In the genomic region with DNA sequence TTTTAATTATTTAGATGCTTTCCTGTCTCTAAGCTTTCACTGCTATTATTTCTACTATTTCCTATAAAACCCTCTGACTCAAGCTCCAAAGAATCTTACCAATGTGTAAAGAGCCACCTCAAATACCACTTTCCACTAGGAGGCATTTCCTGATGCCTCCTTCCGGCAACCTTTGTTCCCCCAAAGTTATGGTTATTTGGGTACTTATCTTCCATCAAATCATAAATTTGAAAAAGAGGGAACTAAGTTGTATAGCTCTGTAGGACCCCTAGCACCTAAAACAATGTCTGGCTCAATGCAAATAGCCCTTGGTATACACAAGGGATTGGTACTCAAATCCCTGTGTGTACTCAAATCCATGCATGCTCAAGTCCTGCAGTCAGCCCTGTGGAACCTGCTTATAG, we compare ENCODE assay signal across 12 cellular contexts.
A peak's percentile ranks its signal among the peaks of the same experiment; 100 is the strongest.
DNase-seq lines count a peak whose midpoint lies in the region; ATAC-seq and TF ChIP-seq lines count a peak whose summit lies in the region.
"Had no signal": no experiment of that assay in that cellular context is flagged by ENCODE, and none has a peak within 500 bp of the region (broad histone marks: within the 10 kb centered on the region; RNA-seq: fewer than 3 reads in every experiment).

No MANE protein-coding gene starts in this region.

- H3K4me2 ChIP-seq in mesenchymal stem cell (ENCODE audit: low read length, poor library complexity, severe bottlenecking): no peak overlapping the region

- no peak overlapping the region for H4K8ac ChIP-seq in mesenchymal stem cell (ENCODE audit: low read length)

- TF ChIP-seq CTCF in cardiac fibroblast (IDR thresholded peaks at IDR 0.05; ENCODE audit: low read depth, low read length): no peak
- no peak for TF ChIP-seq CTCF in lower lobe of right lung (IDR thresholded peaks at IDR 0.05)

- H2AFZ ChIP-seq in mesenchymal stem cell (ENCODE audit: low read depth, low read length): no peak overlapping the region

- peak overlapping the region; percentile 92 for H3K27ac ChIP-seq in mesenchymal stem cell (ENCODE audit: low read length, poor library complexity, severe bottlenecking)
- no peak overlapping the region for H3K27ac ChIP-seq in lower lobe of right lung

- H2BK5ac ChIP-seq in mesenchymal stem cell (ENCODE audit: low read depth, low read length, poor library complexity, severe bottlenecking): no peak overlapping the region

- DNase-seq in Daoy (ENCODE audit: low read depth): peak; percentile 54
- peak; percentile 67 for DNase-seq in LHCN-M2 (ENCODE audit: low read depth)
- peak; percentile 31 to 63 for DNase-seq in cardiac fibroblast (ENCODE audit: low read depth in 2 of 2)
- DNase-seq in mesenchymal stem cell: peak; percentile 28
- DNase-seq in stimulated activated CD4-positive, alpha-beta T cell treated with anti-CD3 and anti-CD28 coated beads, Interleukin-15, amount 100 ng/mL, for 24 hours: no peak
- no peak for DNase-seq in hippocampal formation (lab: John Stamatoyannopoulos, UW)
- no peak for DNase-seq in NCI-H1694 treated with DMSO at 0.1 percent for 48 hours (lab: John Stamatoyannopoulos, UW)
- no peak for DNase-seq in lower lobe of right lung
- DNase-seq: amniotic stem cell, NCI-H2081, small intestine had no signal

- H2BK120ac ChIP-seq in mesenchymal stem cell (ENCODE audit: low read depth, low read length): no peak overlapping the region

- H3K36me3 ChIP-seq in mesenchymal stem cell (ENCODE audit: control insufficient read depth in 1 of 2, insufficient read depth in 2 of 2, low read depth in 1 of 2, low read length in 2 of 2) (peaks cover 0 to 5% of the 10 kb centered on the region in 2 experiments), lower lobe of right lung (no peaks in the 10 kb centered on the region)

- peaks cover 4% of the 10 kb centered on the region for H3K9me3 ChIP-seq in mesenchymal stem cell (ENCODE audit: control insufficient read depth, low read length)
- no peaks in the 10 kb centered on the region for H3K9me3 ChIP-seq in lower lobe of right lung

- H3K4me1 ChIP-seq in mesenchymal stem cell (ENCODE audit: control insufficient read depth, insufficient read depth, low read depth, low read length): no peaks in the 10 kb centered on the region
- H3K4me1 ChIP-seq in lower lobe of right lung: no peaks in the 10 kb centered on the region

- no peak overlapping the region for H3K23ac ChIP-seq in mesenchymal stem cell (ENCODE audit: low read length in 2 of 2)

- H3K4ac ChIP-seq in mesenchymal stem cell (ENCODE audit: low read depth in 1 of 2, low read length in 2 of 2): no peak overlapping the region

- H3K18ac ChIP-seq in mesenchymal stem cell (ENCODE audit: low read depth in 1 of 2, low read length in 2 of 2): no peak overlapping the region

- H3K79me1 ChIP-seq in mesenchymal stem cell (replicated peaks; ENCODE audit: low read length, poor library complexity, severe bottlenecking): peaks cover 4% of the 10 kb centered on the region

- no peak overlapping the region for H3K14ac ChIP-seq in mesenchymal stem cell (ENCODE audit: low read length in 2 of 2)

- H4K91ac ChIP-seq in mesenchymal stem cell (ENCODE audit: low read length): no peak overlapping the region

- H3K4me3 ChIP-seq in cardiac fibroblast (replicated peaks in 1 of 2; ENCODE audit: low read depth in 2 of 2, low read length in 2 of 2) (no peak overlapping the region), mesenchymal stem cell (ENCODE audit: insufficient read depth in 1 of 2, low read depth in 1 of 2, low read length in 2 of 2) (no peak overlapping the region), lower lobe of right lung (no peak overlapping the region)

- H2AK5ac ChIP-seq in mesenchymal stem cell (ENCODE audit: low read length, severe bottlenecking): peak overlapping the region; percentile 39

- intact Hi-C loops in lower lobe of right lung (cut with DNase I): no loop called here

- no peaks in the 10 kb centered on the region for H3K27me3 ChIP-seq in mesenchymal stem cell (ENCODE audit: control insufficient read depth in 1 of 2, insufficient read depth in 1 of 2, low read length in 2 of 2)
- H3K27me3 ChIP-seq in lower lobe of right lung (ENCODE audit: low read depth): no peaks in the 10 kb centered on the region

- no peak overlapping the region for H2BK15ac ChIP-seq in mesenchymal stem cell (ENCODE audit: low read depth, poor library complexity, severe bottlenecking)

- no peak overlapping the region for H3K9ac ChIP-seq in mesenchymal stem cell (ENCODE audit: low read length)

- no peak for ATAC-seq in lower lobe of right lung
- ATAC-seq: natural killer cell treated with Interleukin-12 subunit alpha and Interleukin-12 subunit beta and Interleukin-15 and Interleukin-18, amount 100 ng/mL, for 72 hours had no signal

- no CpG with 5 or more reads among the region's 1 CpG for WGBS in mesenchymal stem cell

- no peak overlapping the region for H2BK12ac ChIP-seq in mesenchymal stem cell (ENCODE audit: low read length in 2 of 2)

Comparison
In these comparisons a context has a peak if more than half of its experiments do, and no peak if none do; other contexts are left out.
1. DNase-seq: peak in Daoy (single experiment), LHCN-M2 (single experiment), cardiac fibroblast (2 of 2) and mesenchymal stem cell (single experiment); none in stimulated activated CD4-positive, alpha-beta T cell treated with anti-CD3 and anti-CD28 coated beads, Interleukin-15, amount 100 ng/mL, for 24 hours (single experiment), hippocampal formation (0 of 2), NCI-H1694 treated with DMSO at 0.1 percent for 48 hours (single experiment) and lower lobe of right lung (single experiment).